Comparison of ENCODE assay signal across 1 cellular context in the genomic region with DNA sequence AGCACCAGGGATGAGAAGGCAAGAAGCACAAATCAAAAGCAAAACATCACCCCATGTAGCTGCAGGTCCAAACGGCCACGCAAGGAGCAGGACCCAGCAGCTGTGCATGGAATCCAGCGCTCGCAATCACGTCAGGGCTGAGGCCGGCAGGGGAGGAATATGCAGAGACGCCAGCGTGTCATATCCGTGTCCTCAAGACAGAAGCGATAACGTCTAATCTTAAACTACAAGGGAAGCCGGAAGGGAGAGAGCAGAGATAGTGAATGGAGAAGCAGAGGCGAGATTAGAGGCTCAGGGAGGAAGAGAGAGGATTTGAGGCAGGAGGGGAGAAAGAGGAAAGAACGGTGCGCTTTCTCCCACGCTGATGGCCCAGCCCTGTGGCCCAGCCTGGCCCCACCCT.
TF ChIP-seq lines count a peak whose summit lies in the region.

No MANE protein-coding gene starts in this region.

TF ChIP-seq in K562, 482 proteins besides CTCF, POLR2A, EP300 and RAD21 (continued from another document):
- TF ChIP-seq TCF3 (CRISPR knock-in tag; IDR thresholded peaks at IDR 0.05), result peak; percentile 50; the same call in 1 of the 2 replicates
- peak in 1 of 2 experiments; percentile 29; a peak in 1 of 4 replicates for TF ChIP-seq NRF1 (conservative IDR thresholded peaks at IDR 0.05 in 1 of 2, IDR thresholded peaks at IDR 0.05 in 1 of 2)
- no peak for TF ChIP-seq ZNF184 (CRISPR knock-in tag; IDR thresholded peaks at IDR 0.05)
- peak in 1 of 2 experiments; percentile 55; a peak in 3 of 4 replicates for TF ChIP-seq TRIM24 (IDR thresholded peaks at IDR 0.05)
- no peak for TF ChIP-seq NELFE (IDR thresholded peaks at IDR 0.05; ENCODE audit: insufficient read depth, insufficient read length)
- peak; percentile 41; the same call in 1 of the 2 replicates for TF ChIP-seq VEZF1 (CRISPR knock-in tag; IDR thresholded peaks at IDR 0.05)
- peak; percentile 28; the same call in 1 of the 2 replicates for TF ChIP-seq ZEB2 (IDR thresholded peaks at IDR 0.05)
TF ChIP-seq in K562: peak in this region for 46.
